10 cellular contexts compared by ENCODE assay signal in the genomic region with DNA sequence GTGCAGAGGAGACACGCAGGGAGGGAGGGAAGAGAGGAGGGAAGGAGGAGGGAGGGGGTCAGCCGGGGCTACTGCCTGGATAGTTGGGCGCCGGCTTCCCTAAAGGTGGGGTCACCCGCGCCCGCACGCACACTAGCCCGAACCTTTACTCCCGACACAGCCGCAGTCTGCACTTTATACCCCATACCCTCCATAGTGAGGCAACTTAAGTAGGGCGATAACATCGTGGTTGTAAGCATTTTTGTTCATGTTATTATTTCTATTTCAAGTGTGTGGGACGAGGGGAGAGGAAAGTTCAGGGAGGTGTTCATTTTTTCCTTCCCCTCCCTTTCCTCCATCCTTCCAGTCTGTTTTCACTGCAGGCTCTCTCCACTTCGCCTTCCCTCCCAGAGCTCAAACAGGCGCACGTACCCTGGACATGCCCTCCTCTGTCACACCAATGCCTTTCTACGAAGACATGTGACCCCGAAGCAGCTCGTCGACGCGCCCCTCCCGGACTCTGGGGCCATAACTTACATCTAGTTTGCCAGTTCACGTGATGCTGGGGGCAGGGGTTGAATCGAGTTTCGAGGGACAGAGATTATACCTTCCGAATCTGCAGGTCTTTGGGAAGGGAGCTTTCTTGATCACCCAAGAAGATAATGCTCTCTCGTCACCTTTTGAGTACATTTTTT. TPM values are rescaled to one million over a fixed set of nuclear protein-coding genes. Genes with fewer than 3 reads are reported as not detected.
DNase-seq lines count a peak whose midpoint lies in the region; ATAC-seq, FAIRE-seq and TF ChIP-seq lines count a peak whose summit lies in the region.
"Had no signal": no experiment of that assay in that cellular context is flagged by ENCODE, and none has a peak within 500 bp of the region (broad histone marks: within the 10 kb centered on the region; RNA-seq: fewer than 3 reads in every experiment).

A gene with protein sequence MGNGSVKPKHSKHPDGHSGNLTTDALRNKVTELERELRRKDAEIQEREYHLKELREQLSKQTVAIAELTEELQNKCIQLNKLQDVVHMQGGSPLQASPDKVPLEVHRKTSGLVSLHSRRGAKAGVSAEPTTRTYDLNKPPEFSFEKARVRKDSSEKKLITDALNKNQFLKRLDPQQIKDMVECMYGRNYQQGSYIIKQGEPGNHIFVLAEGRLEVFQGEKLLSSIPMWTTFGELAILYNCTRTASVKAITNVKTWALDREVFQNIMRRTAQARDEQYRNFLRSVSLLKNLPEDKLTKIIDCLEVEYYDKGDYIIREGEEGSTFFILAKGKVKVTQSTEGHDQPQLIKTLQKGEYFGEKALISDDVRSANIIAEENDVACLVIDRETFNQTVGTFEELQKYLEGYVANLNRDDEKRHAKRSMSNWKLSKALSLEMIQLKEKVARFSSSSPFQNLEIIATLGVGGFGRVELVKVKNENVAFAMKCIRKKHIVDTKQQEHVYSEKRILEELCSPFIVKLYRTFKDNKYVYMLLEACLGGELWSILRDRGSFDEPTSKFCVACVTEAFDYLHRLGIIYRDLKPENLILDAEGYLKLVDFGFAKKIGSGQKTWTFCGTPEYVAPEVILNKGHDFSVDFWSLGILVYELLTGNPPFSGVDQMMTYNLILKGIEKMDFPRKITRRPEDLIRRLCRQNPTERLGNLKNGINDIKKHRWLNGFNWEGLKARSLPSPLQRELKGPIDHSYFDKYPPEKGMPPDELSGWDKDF (minus strand): TSS at position 4 of the 674 bp plus-strand sequence. CDS start 10,175 bp downstream, outside the sequence.

- H3K4me1 Mint-ChIP-seq in activated T-helper 1 cell treated with anti-CD3 and anti-CD28 coated beads, Interleukin-12 subunit alpha, Interleukin-12 subunit beta, Interleukin-2, Interleukin-4 antibody, amounts not matched to agents 30 ng/mL and 10 ng/mL and 1 ng/mL, durations not matched to agents 14 hours and 24 hours and 36 hours (ENCODE audit: low read depth), result no peaks in the 10 kb centered on the region

- H3K9me3 Mint-ChIP-seq in activated T-helper 1 cell treated with anti-CD3 and anti-CD28 coated beads, Interleukin-12 subunit alpha, Interleukin-12 subunit beta, Interleukin-2, Interleukin-4 antibody, amounts not matched to agents 30 ng/mL and 10 ng/mL and 1 ng/mL, durations not matched to agents 14 hours and 24 hours and 36 hours, result no peaks in the 10 kb centered on the region

- no peak for ATAC-seq in HG02973 (IDR thresholded peaks at IDR 0.05; ENCODE audit: unreplicated experiment)

- WGBS in small intestine, 3 donors, result 2 to 4% (median 3%) methylated on average over 29 of the region's 29 CpGs

- H3K27ac Mint-ChIP-seq in activated T-helper 1 cell treated with anti-CD3 and anti-CD28 coated beads, Interleukin-12 subunit alpha, Interleukin-12 subunit beta, Interleukin-2, Interleukin-4 antibody, amounts not matched to agents 30 ng/mL and 10 ng/mL and 1 ng/mL, durations not matched to agents 14 hours and 24 hours and 36 hours, result peak within 1 kb of the TSS; percentile 36

- no peaks in the 10 kb centered on the region for H3K36me3 Mint-ChIP-seq in activated T-helper 1 cell treated with anti-CD3 and anti-CD28 coated beads, Interleukin-12 subunit alpha, Interleukin-12 subunit beta, Interleukin-2, Interleukin-4 antibody, amounts not matched to agents 30 ng/mL and 10 ng/mL and 1 ng/mL, durations not matched to agents 14 hours and 24 hours and 36 hours (ENCODE audit: low read depth)

- no peaks in the 10 kb centered on the region for H3K4me1 ChIP-seq in iPS-18a (ENCODE audit: control insufficient read depth, low read depth, low read length)
- peaks cover 4 to 9% of the 10 kb centered on the region in 2 donors for H3K4me1 ChIP-seq in small intestine (ENCODE audit: control insufficient read depth in 2 of 2, insufficient read depth in 1 of 2, low read depth in 1 of 2, low read length in 1 of 2)

- H3K27me3 Mint-ChIP-seq in activated T-helper 1 cell treated with anti-CD3 and anti-CD28 coated beads, Interleukin-12 subunit alpha, Interleukin-12 subunit beta, Interleukin-2, Interleukin-4 antibody, amounts not matched to agents 30 ng/mL and 10 ng/mL and 1 ng/mL, durations not matched to agents 14 hours and 24 hours and 36 hours (ENCODE audit: insufficient read depth), result peaks cover 26% of the 10 kb centered on the region

- H3K36me3 ChIP-seq in iPS-18a (ENCODE audit: control insufficient read depth, low read depth, low read length), result no peaks in the 10 kb centered on the region
- H3K36me3 ChIP-seq in small intestine (ENCODE audit: control insufficient read depth in 2 of 2, insufficient read depth in 2 of 2, low read length in 2 of 2), result no peaks in the 10 kb centered on the region

- FAIRE-seq in small intestine (lab: Jason Lieb, UNC) (no peak), GM19239 (lab: Jason Lieb, UNC) (no peak)
- FAIRE-seq: colon had no signal

- H3K9me3 ChIP-seq in iPS-18a (ENCODE audit: control insufficient read depth, low read depth, low read length) (no peaks in the 10 kb centered on the region), small intestine (ENCODE audit: control insufficient read depth, low read depth) (no peaks in the 10 kb centered on the region)

- H3K4me3 Mint-ChIP-seq in activated T-helper 1 cell treated with anti-CD3 and anti-CD28 coated beads, Interleukin-12 subunit alpha, Interleukin-12 subunit beta, Interleukin-2, Interleukin-4 antibody, amounts not matched to agents 30 ng/mL and 10 ng/mL and 1 ng/mL, durations not matched to agents 14 hours and 24 hours and 36 hours, result peak within 1 kb of the TSS; percentile 71

- H3K9ac ChIP-seq in iPS-18a (ENCODE audit: low read length), result no peak within 1 kb of the TSS

- peak; percentile 76 for DNase-seq in DMS 273 (lab: John Stamatoyannopoulos, UW; ENCODE audit: unreplicated experiment)
- no peak for DNase-seq in DMS 273 treated with DMSO at 0.1 percent for 48 hours (lab: John Stamatoyannopoulos, UW)
- DNase-seq in activated T-helper 1 cell treated with anti-CD3 and anti-CD28 coated beads, Interleukin-12 subunit alpha, Interleukin-12 subunit beta, Interleukin-2, Interleukin-4 antibody, amounts not matched to agents 30 ng/mL and 10 ng/mL and 1 ng/mL, durations not matched to agents 14 hours and 24 hours and 36 hours (ENCODE audit: low spot score), result no peak
- peak; percentile 79 for DNase-seq in small intestine
- no peak for DNase-seq in GM13977 (ENCODE audit: low spot score)
- no peak for DNase-seq in GM19239 (ENCODE audit: insufficient read length, low spot score)

- TF ChIP-seq CTCF in GM13977 (IDR thresholded peaks at IDR 0.05; ENCODE audit: extremely low read depth, insufficient read depth, missing control alignments), result no peak

- peaks cover 62% of the 10 kb centered on the region for H3K27me3 ChIP-seq in iPS-18a (ENCODE audit: control insufficient read depth, insufficient read depth, low read length)
- peaks cover 0 to 2% of the 10 kb centered on the region in 2 donors for H3K27me3 ChIP-seq in small intestine (ENCODE audit: control insufficient read depth in 2 of 2, insufficient read depth in 2 of 2, low read length in 2 of 2)

- H3K27ac ChIP-seq in iPS-18a (ENCODE audit: low read length) (no peak within 1 kb of the TSS), small intestine (ENCODE audit: low read depth in 1 of 2, low read length in 1 of 2) (peak within 1 kb of the TSS; percentile 38 to 93)
- H3K27ac ChIP-seq: 22Rv1 had no signal

- H3K4me3 ChIP-seq in iPS-18a (ENCODE audit: low read length), result peak within 1 kb of the TSS; percentile 52
- peak within 1 kb of the TSS in 1 of 2 donors; percentile 76 for H3K4me3 ChIP-seq in small intestine (ENCODE audit: low read depth in 1 of 2, low read length in 2 of 2)

- in situ Hi-C loops in GM13977 (cut with MboI; ENCODE audit: low pct_unique_long_range_greater_than_20kb, low sequenced_read_pairs, unreplicated experiment), result no loop called here

- intact Hi-C loops in activated T-helper 1 cell treated with anti-CD3 and anti-CD28 coated beads, Interleukin-12 subunit alpha, Interleukin-12 subunit beta, Interleukin-2, Interleukin-4 antibody, amounts not matched to agents 30 ng/mL and 10 ng/mL and 1 ng/mL, durations not matched to agents 14 hours and 24 hours and 36 hours (cut with micrococcal nuclease), result no loop called here

RNA-seq across cellular contexts. Expression of the gene that starts here (rescaled TPM):
- 0.10 and 0.20 TPM in 2 replicates for total RNA-seq in activated T-helper 1 cell treated with anti-CD3 and anti-CD28 coated beads, Interleukin-12 subunit alpha, Interleukin-12 subunit beta, Interleukin-2, Interleukin-4 antibody, amounts not matched to agents 30 ng/mL and 10 ng/mL and 1 ng/mL, durations not matched to agents 14 hours and 24 hours and 36 hours
- polyA plus RNA-seq in small intestine, result 10 to 100 TPM in 2 of 3 donors, 1 to 10 TPM in 1; 2.1 to 21.6 (median 18.6) TPM

Comparison
In these comparisons a context has a peak if more than half of its experiments do, and no peak if none do; other contexts are left out.
1. DNase-seq: peak in DMS 273 (single experiment) and small intestine (single experiment); none in DMS 273 treated with DMSO at 0.1 percent for 48 hours (single experiment), activated T-helper 1 cell treated with anti-CD3 and anti-CD28 coated beads, Interleukin-12 subunit alpha, Interleukin-12 subunit beta, Interleukin-2, Interleukin-4 antibody, amounts not matched to agents 30 ng/mL and 10 ng/mL and 1 ng/mL, durations not matched to agents 14 hours and 24 hours and 36 hours (single experiment), GM13977 (single experiment) and GM19239 (single experiment).